In the genomic region with DNA sequence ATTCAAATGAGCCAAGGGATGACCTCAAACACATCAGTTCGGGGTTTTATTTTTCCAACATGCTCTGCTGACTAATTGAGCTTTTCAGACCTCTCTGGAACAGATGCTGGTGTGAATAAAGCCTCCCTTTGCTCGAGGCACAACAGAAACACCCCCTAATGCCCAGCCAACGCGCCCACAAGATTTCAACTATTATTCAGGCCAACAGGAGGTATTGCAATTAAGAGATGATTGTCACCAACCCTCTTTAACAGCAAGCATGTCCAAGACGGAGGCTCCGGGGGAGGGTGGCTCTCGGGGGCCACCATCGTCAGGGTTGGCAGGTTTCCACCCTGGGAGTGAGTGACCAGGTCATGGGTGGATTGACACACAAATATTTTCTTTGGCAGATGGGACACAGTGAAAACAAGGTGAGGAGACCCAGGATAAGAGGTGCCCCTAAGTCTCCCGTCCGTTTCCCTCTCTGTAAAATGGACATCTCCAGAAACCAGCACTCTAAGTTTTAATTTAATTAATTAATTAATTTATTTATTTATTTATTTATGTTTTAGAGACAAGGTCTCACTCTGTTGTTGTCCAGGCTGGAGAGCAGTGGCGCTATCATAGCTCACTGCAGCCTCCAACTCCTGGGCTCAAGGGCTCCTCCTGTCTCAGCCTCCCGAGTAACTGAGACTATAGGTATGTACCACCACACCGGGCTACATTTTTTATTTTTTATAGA, we compare ENCODE assay signal across 20 cellular contexts. TPM values are rescaled to one million over a fixed set of nuclear protein-coding genes. Genes with fewer than 3 reads are reported as not detected.
DNase-seq lines count a peak whose midpoint lies in the region; ATAC-seq, FAIRE-seq and TF ChIP-seq lines count a peak whose summit lies in the region.
"Had no signal": no experiment of that assay in that cellular context is flagged by ENCODE, and none has a peak within 500 bp of the region (broad histone marks: within the 10 kb centered on the region; RNA-seq: fewer than 3 reads in every experiment).

No MANE protein-coding gene starts in this region.

- H3K4me3 Mint-ChIP-seq in neural crest cell, result peak overlapping the region; percentile 12
- H3K4me3 Mint-ChIP-seq in CD8-positive, alpha-beta T cell, result no peak overlapping the region
- H3K4me3 Mint-ChIP-seq: CD4-positive, alpha-beta memory T cell had no signal

- no peak overlapping the region for H3K4me3 ChIP-seq in K562
- H3K4me3 ChIP-seq in CD8-positive, alpha-beta T cell (ENCODE audit: low read depth, low read length), result no peak overlapping the region
- H3K4me3 ChIP-seq: BLaER1 had no signal

- no peak for TF ChIP-seq CTCF in K562 (IDR thresholded peaks at IDR 0.05 in 2 of 3, conservative IDR thresholded peaks at IDR 0.05 in 1 of 3; ENCODE audit: insufficient read depth in 2 of 3, low read depth in 1 of 3, low read length in 3 of 3)
- no peak for TF ChIP-seq CTCF in neural crest cell (conservative IDR thresholded peaks at IDR 0.05)
- no peak for TF ChIP-seq CTCF in CD8-positive, alpha-beta T cell (IDR thresholded peaks at IDR 0.05)

- no peak for TF ChIP-seq EP300 in K562 (IDR thresholded peaks at IDR 0.05; ENCODE audit: low read length)

- H2AFZ ChIP-seq in K562 (ENCODE audit: low read depth, low read length), result peak overlapping the region; percentile 49; the same call in 1 of the 2 replicates

- peaks cover 17% of the 10 kb centered on the region for H3K27me3 Mint-ChIP-seq in neural crest cell (ENCODE audit: low read depth)
- peaks cover 6% of the 10 kb centered on the region for H3K27me3 Mint-ChIP-seq in CD8-positive, alpha-beta T cell (ENCODE audit: low read depth)

- no peak overlapping the region for H3K27ac ChIP-seq in K562 (ENCODE audit: extremely low read depth, low read depth, low read length)
- no peak overlapping the region for H3K27ac ChIP-seq in CD8-positive, alpha-beta T cell (ENCODE audit: low read depth, low read length)
- H3K27ac ChIP-seq: BLaER1 had no signal

- H3K4me1 ChIP-seq in K562 (replicated peaks in 1 of 2; ENCODE audit: control insufficient read depth in 2 of 2, insufficient read depth in 2 of 2, low read length in 2 of 2), result peaks cover 0 to 6% of the 10 kb centered on the region in 2 experiments; a peak in 2 of 5 replicates
- H3K4me1 ChIP-seq in CD8-positive, alpha-beta T cell (ENCODE audit: insufficient read depth, low read length), result no peaks in the 10 kb centered on the region
- H3K4me1 ChIP-seq: BLaER1 had no signal

- TF ChIP-seq RAD21 in K562 (CRISPR knock-in tag; conservative IDR thresholded peaks at IDR 0.05 in 1 of 2, IDR thresholded peaks at IDR 0.05 in 1 of 2), result no peak

- no peaks in the 10 kb centered on the region for H4K20me1 ChIP-seq in K562 (replicated peaks; ENCODE audit: control insufficient read depth, insufficient read depth, low read length)
- H4K20me1 ChIP-seq: BLaER1 had no signal

- H3K9me3 ChIP-seq in K562 (replicated peaks; ENCODE audit: control insufficient read depth, insufficient read depth, low read depth, low read length), result no peaks in the 10 kb centered on the region
- H3K9me3 ChIP-seq in CD8-positive, alpha-beta T cell (ENCODE audit: low read length), result no peaks in the 10 kb centered on the region

- H3K36me3 ChIP-seq in K562 (ENCODE audit: control insufficient read depth, insufficient read depth, low read length), result no peaks in the 10 kb centered on the region
- no peaks in the 10 kb centered on the region for H3K36me3 ChIP-seq in CD8-positive, alpha-beta T cell (ENCODE audit: insufficient read depth, low read length)
- H3K36me3 ChIP-seq: BLaER1 had no signal

- H3K79me2 ChIP-seq in K562 (ENCODE audit: control insufficient read depth, insufficient read depth, low read length), result no peaks in the 10 kb centered on the region

- POLR2A ChIA-PET in K562 (lab: Yijun Ruan, JAX), result interaction anchor here (0.7 to 1.2 kb wide), 2 partner anchors 10 to 11 kb away, joined by 3 read pairs; no protein-coding TSS in a partner anchor
- POLR2A ChIA-PET in CD8-positive, alpha-beta T cell (lab: Charles Lee), result interaction anchor here (0.6 kb wide), 1 partner anchor 9 kb away, joined by 3 read pairs; no protein-coding TSS in a partner anchor

- peak; percentile 11 for FAIRE-seq in K562 (lab: Jason Lieb, UNC)
- FAIRE-seq: HepG2 had no signal

- peaks cover 18% of the 10 kb centered on the region for H3K4me1 Mint-ChIP-seq in neural crest cell
- no peaks in the 10 kb centered on the region for H3K4me1 Mint-ChIP-seq in CD8-positive, alpha-beta T cell (ENCODE audit: low read depth)

- no peak for ATAC-seq in K562
- ATAC-seq in CD8-positive, alpha-beta T cell, result no peak
- ATAC-seq: HepG2 had no signal

- WGBS in K562 (ENCODE audit: insufficient coverage, low coverage, missing lambda C conversion rate), result 28% methylated on average over 13 of the region's 13 CpGs

- H3K9me1 ChIP-seq in K562 (ENCODE audit: control insufficient read depth, insufficient read depth, low read length), result no peaks in the 10 kb centered on the region

- no TSS peak for BruUV-seq in K562 (replicated peaks; lab: Mats Ljungman, UMichigan)

- CTCF ChIA-PET in K562 (lab: Yijun Ruan, JAX; ENCODE audit: low intra/inter-chr PET ratio), result interaction anchor here (0.6 kb wide), 1 partner anchor 330 kb away, joined by 4 read pairs; no protein-coding TSS in a partner anchor
- CTCF ChIA-PET in CD8-positive, alpha-beta T cell (lab: Charles Lee), result no interaction called here

- no peaks in the 10 kb centered on the region for H3K9me3 Mint-ChIP-seq in neural crest cell
- no peaks in the 10 kb centered on the region for H3K9me3 Mint-ChIP-seq in CD8-positive, alpha-beta T cell

- no peak overlapping the region for H3K4me2 ChIP-seq in K562 (ENCODE audit: insufficient read depth, low read length)
- H3K4me2 ChIP-seq: BLaER1 had no signal

- DNase-seq in NCI-H82 (lab: John Stamatoyannopoulos, UW), result peak; percentile 20
- no peak for DNase-seq in NCI-H82 treated with DMSO at 0.1 percent for 48 hours (lab: John Stamatoyannopoulos, UW; ENCODE audit: unreplicated experiment)
- no peak for DNase-seq in K562 (ENCODE audit: extremely low read depth in 1 of 4, low spot score in 3 of 4)
- no peak for DNase-seq in neural crest cell (ENCODE audit: low read depth, low spot score)
- DNase-seq in CD8-positive, alpha-beta T cell, result no peak
- no peak for DNase-seq in activated naive CD4-positive, alpha-beta T cell treated with anti-CD3 and anti-CD28 coated beads, Interleukin-2, amount 50 U/mL, for 16 hours
- DNase-seq in hepatic stellate cell (ENCODE audit: low spot score), result no peak
- no peak for DNase-seq in foreskin melanocyte
- DNase-seq: CD4-positive, alpha-beta memory T cell; DMS79; H7; KG1; MV-4-11; NCI-H1694 treated with DMSO at 0.1 percent for 48 hours; NCI-H2107; NCI-H226; RPMI8226; SHP77 treated with DMSO at 0.1 percent for 48 hours had no signal

- H3K36me3 Mint-ChIP-seq in neural crest cell (ENCODE audit: low read depth), result no peaks in the 10 kb centered on the region
- H3K36me3 Mint-ChIP-seq in CD8-positive, alpha-beta T cell, result no peaks in the 10 kb centered on the region
- H3K36me3 Mint-ChIP-seq: CD4-positive, alpha-beta memory T cell had no signal

- no peaks in the 10 kb centered on the region; a peak in 1 of 5 replicates for H3K27me3 ChIP-seq in K562 (ENCODE audit: control insufficient read depth in 2 of 2, insufficient read depth in 2 of 2, low read length in 2 of 2)
- H3K27me3 ChIP-seq in CD8-positive, alpha-beta T cell (ENCODE audit: insufficient read depth, low read length), result no peaks in the 10 kb centered on the region
- H3K27me3 ChIP-seq: BLaER1 had no signal

- in situ Hi-C loops in K562 (cut with MboI), result no loop called here

- TF ChIP-seq POLR2A in K562 (conservative IDR thresholded peaks at IDR 0.05), result no peak

- intact Hi-C loops in K562 (cut with micrococcal nuclease), result loop anchor here (5.0 kb wide), 1 partner anchor 77 kb away; no protein-coding TSS in a partner anchor
- intact Hi-C loops in CD8-positive, alpha-beta T cell (cut with DNase I, micrococcal nuclease), result no loop called here

- no peak overlapping the region for H3K27ac Mint-ChIP-seq in neural crest cell (ENCODE audit: unreplicated experiment)
- no peak overlapping the region for H3K27ac Mint-ChIP-seq in CD8-positive, alpha-beta T cell

- no peak overlapping the region for H3K9ac ChIP-seq in K562 (ENCODE audit: insufficient read depth in 1 of 2, low read depth in 2 of 2, low read length in 2 of 2)
- H3K9ac ChIP-seq: BLaER1 had no signal

TF ChIP-seq in K562, 482 proteins besides CTCF, POLR2A, EP300 and RAD21 (continues in another document):
- TF ChIP-seq ZNF41 (CRISPR knock-in tag; conservative IDR thresholded peaks at IDR 0.05), result no peak
- no peak for TF ChIP-seq RB1 (IDR thresholded peaks at IDR 0.05; ENCODE audit: low read depth)
- TF ChIP-seq HMGN3 (IDR thresholded peaks at IDR 0.05; ENCODE audit: borderline replicate concordance, extremely low read depth, insufficient read length, low read depth, low read length), result no peak
- TF ChIP-seq THAP7 (CRISPR knock-in tag; IDR thresholded peaks at IDR 0.05), result no peak

RNA-seq across cellular contexts. Expression of gene MAP1LC3B2, which starts 56.1 kb away (rescaled TPM):
- 2.1 and 3.8 TPM in 2 replicates for total RNA-seq in K562 (2011; cell fraction: chromatin; rRNA removed; ENCODE audit: low replicate concordance)
- total RNA-seq in K562 (2011; cell fraction: nucleolus; rRNA removed), result 1.3 and 1.7 TPM in 2 replicates
- 2.2 and 4.4 TPM in 2 replicates for total RNA-seq in K562 (2011; cell fraction: nucleoplasm; rRNA removed)
- total RNA-seq in K562 (2014; rRNA removed) (not detected in 2 replicates), K562 (2014; rRNA removed; fragmentation: Illumina TruSeq; extraction: Trizol) (0.76 and 0.96 TPM in 2 replicates), K562 (2015; rRNA removed; fragmentation: Illumina TruSeq; extraction: Trizol) (0.53 TPM in 1 of 2 replicates, not detected in the other), K562 (2021) (1.7 and 2.0 TPM in 2 replicates), neural crest cell (0.82 TPM in 1 of 2 replicates, not detected in the other)
- polyA plus RNA-seq in K562 (2011; rRNA removed) (2.8 and 4.0 TPM in 2 replicates), K562 (2014; fragmentation: Illumina TruSeq; extraction: Trizol) (0.80 and 1.5 TPM in 2 replicates), K562 (2014; fragmentation: Nextera tagmentation; extraction: Ambion mirVana) (under 1 TPM; 0.55 to 0.63 TPM), K562 (2014; rRNA removed) (0.53 and 1.4 TPM in 2 replicates)
- polyA plus RNA-seq in K562 (2011; cell fraction: cytosol; rRNA removed), result 0.18 and 0.71 TPM in 2 replicates
- polyA plus RNA-seq in K562 (2011; cell fraction: nucleus; rRNA removed), result 2.7 and 4.3 TPM in 2 replicates
- 2.8 and 6.9 TPM in 2 replicates for polyA plus RNA-seq in K562 (2012)
- 1.8 and 2.2 TPM in 2 replicates for polyA minus RNA-seq in K562 (2011; rRNA and poly(A)+ RNA removed)
- polyA minus RNA-seq in K562 (2011; cell fraction: cytosol; rRNA and poly(A)+ RNA removed), result not detected in 2 replicates
- polyA minus RNA-seq in K562 (2011; cell fraction: nucleus; rRNA and poly(A)+ RNA removed), result not detected in 2 replicates
- total RNA-seq in CD8-positive, alpha-beta T cell, result 1 to 10 TPM in 1 of 2 experiments, under 1 TPM in 1; 0.97 to 1.3 TPM
- total RNA-seq: H7 had no signal
